12 cellular contexts compared by ENCODE assay signal in genomic region chr6:13613029-13613594, GRCh38. TPM values are rescaled to one million over a fixed set of nuclear protein-coding genes. Genes with fewer than 3 reads are reported as not detected.
DNase-seq lines count a peak whose midpoint lies in the region; ATAC-seq, FAIRE-seq and TF ChIP-seq lines count a peak whose summit lies in the region.
"Had no signal": no experiment of that assay in that cellular context is flagged by ENCODE, and none has a peak within 500 bp of the region (broad histone marks: within the 10 kb centered on the region; RNA-seq: fewer than 3 reads in every experiment).

No MANE protein-coding gene starts in this region.

- H3K9me3 ChIP-seq in BLaER1, result no peaks in the 10 kb centered on the region
- no peaks in the 10 kb centered on the region for H3K9me3 ChIP-seq in Caco-2
- no peaks in the 10 kb centered on the region for H3K9me3 ChIP-seq in PC-9 (ENCODE audit: insufficient read depth, low read depth)
- H3K9me3 ChIP-seq in H1 (ENCODE audit: insufficient read depth in 2 of 2, low read depth in 1 of 2, low read length in 1 of 2), result no peaks in the 10 kb centered on the region
- H3K9me3 ChIP-seq: SJSA1 had no signal

- peak overlapping the region; percentile 100 for H3K4me3 Mint-ChIP-seq in Caco-2 (ENCODE audit: unreplicated experiment)

- POLR2A ChIA-PET in Caco-2 (lab: Charles Lee), result no interaction called here
- POLR2A ChIA-PET in PC-9 (lab: Charles Lee; ENCODE audit: unreplicated experiment), result no interaction called here
- POLR2A ChIA-PET in H1 (lab: Charles Lee; ENCODE audit: partially characterized antibody), result interaction anchor here (0.6 to 3.9 kb wide), 6 partner anchors 12 to 285 kb away, joined by 3 to 23 read pairs (median 8); partner anchors contain the start of genes GFOD1 and TBC1D7

- no peak overlapping the region for H3K27ac Mint-ChIP-seq in Caco-2 (ENCODE audit: unreplicated experiment)

- no peak overlapping the region for H2AK5ac ChIP-seq in H1 (ENCODE audit: low read depth, low read length)

- H2AFZ ChIP-seq in PC-9 (no peak overlapping the region), H1 (ENCODE audit: low read length) (no peak overlapping the region)

- intact Hi-C loops in Caco-2 (cut with micrococcal nuclease; ENCODE audit: unreplicated experiment), result no loop called here
- intact Hi-C loops in PC-9 (cut with micrococcal nuclease; ENCODE audit: unreplicated experiment), result no loop called here

- H3K14ac ChIP-seq in H1 (ENCODE audit: insufficient read length), result no peak overlapping the region

- TF ChIP-seq EP300 in H1 (IDR thresholded peaks at IDR 0.05; ENCODE audit: borderline replicate concordance in 1 of 2, low read depth in 2 of 2, low read length in 2 of 2), result no peak

- no peak overlapping the region for H3K23ac ChIP-seq in H1 (ENCODE audit: insufficient read length)

- H3K9me3 Mint-ChIP-seq in Caco-2 (ENCODE audit: unreplicated experiment), result no peaks in the 10 kb centered on the region

- H2BK15ac ChIP-seq in H1 (ENCODE audit: low read length), result no peak overlapping the region

- H3K36me3 ChIP-seq in BLaER1, result peaks cover 15% of the 10 kb centered on the region
- H3K36me3 ChIP-seq in Caco-2 (ENCODE audit: control insufficient read depth, insufficient read depth, low read length), result no peaks in the 10 kb centered on the region
- H3K36me3 ChIP-seq in PC-9 (ENCODE audit: low read depth), result peaks cover 16% of the 10 kb centered on the region
- H3K36me3 ChIP-seq in H1 (ENCODE audit: control insufficient read depth in 2 of 4, insufficient read depth in 4 of 4, low read length in 3 of 4), result peaks cover 0 to 14% (median 6%) of the 10 kb centered on the region in 4 experiments; a peak in 4 of 8 replicates

- 83% methylated on average over 3 of the region's 3 CpGs; no CpG with 5 or more reads in 1 of the 2 experiments for WGBS in H1 (ENCODE audit: extremely low coverage in 1 of 2, insufficient coverage in 1 of 2, insufficient read length in 1 of 2, insufficient replicate concordance in 2 of 2, low coverage in 1 of 2, low lambda C conversion rate in 2 of 2, missing lambda C conversion rate in 1 of 2), 2 experiments

- H3F3A ChIP-seq in PC-9 (ENCODE audit: insufficient read depth, low read depth), result peaks cover 24% of the 10 kb centered on the region; the same call in 1 of the 2 replicates

- peaks cover 5% of the 10 kb centered on the region; the same call in 1 of the 2 replicates for H3K23me2 ChIP-seq in H1 (ENCODE audit: low read depth, low read length)

- no peak for FAIRE-seq in H1 (lab: Jason Lieb, UNC)
- FAIRE-seq: G401.6 had no signal

- CTCF ChIA-PET in Caco-2 (lab: Charles Lee), result interaction anchor here (1.2 kb wide), 1 partner anchor 12 kb away, joined by 3 read pairs; no protein-coding TSS in a partner anchor
- CTCF ChIA-PET in PC-9 (lab: Charles Lee), result no interaction called here
- CTCF ChIA-PET in H1 (lab: Charles Lee; ENCODE audit: partially characterized antibody), result interaction anchor here (0.9 to 1.3 kb wide), 5 partner anchors 18 to 291 kb away, joined by 3 to 4 read pairs (median 3); no protein-coding TSS in a partner anchor

- H2BK5ac ChIP-seq in H1 (ENCODE audit: low read depth, low read length), result no peak overlapping the region

- H3K4ac ChIP-seq in H1 (replicated peaks; ENCODE audit: insufficient read length, low read depth, low read length), result no peak overlapping the region

- BruUV-seq in Caco-2 (replicated peaks; lab: Mats Ljungman, UMichigan) (no TSS peak), PC-9 (replicated peaks; lab: Mats Ljungman, UMichigan) (no TSS peak)

- no peak for DNase-seq in Caco-2
- no peak for DNase-seq in PC-9
- no peak for DNase-seq in H1 (ENCODE audit: low read depth in 1 of 2, low spot score in 2 of 2)
- no peak for DNase-seq in stimulated activated CD4-positive, alpha-beta T cell treated with anti-CD3 and anti-CD28 coated beads, Interleukin-12 subunit alpha, Interleukin-12 subunit beta, amount 100 ng/mL, for 4 hours
- DNase-seq in kidney tubule cell (ENCODE audit: low spot score), result no peak
- DNase-seq: NCI-H2081 treated with DMSO at 0.1 percent for 48 hours; stimulated activated CD4-positive, alpha-beta T cell treated with anti-CD3 and anti-CD28 coated beads, Interleukin-2, amount 100 ng/mL, for 24 hours; stimulated activated CD8-positive, alpha-beta memory T cell treated with anti-CD3 and anti-CD28 coated beads, Interleukin-4, amount 100 ng/mL, for 48 hours had no signal

- no peak for ATAC-seq in GM19397 (IDR thresholded peaks at IDR 0.05; ENCODE audit: unreplicated experiment)

- peaks cover 47% of the 10 kb centered on the region for H3K4me1 ChIP-seq in BLaER1
- H3K4me1 ChIP-seq in Caco-2, result no peaks in the 10 kb centered on the region; the same call in 1 of the 2 replicates
- peaks cover 23% of the 10 kb centered on the region for H3K4me1 ChIP-seq in PC-9 (replicated peaks; ENCODE audit: insufficient read depth)
- H3K4me1 ChIP-seq in H1 (replicated peaks in 1 of 4; ENCODE audit: control insufficient read depth in 3 of 4, insufficient read depth in 4 of 4, low read length in 3 of 4), result peaks cover 0 to 2% (median under 1%) of the 10 kb centered on the region in 4 experiments; a peak in 3 of 7 replicates

- H3K27me3 Mint-ChIP-seq in Caco-2 (ENCODE audit: insufficient read depth, unreplicated experiment), result no peaks in the 10 kb centered on the region

- TF ChIP-seq RAD21 in H1 (IDR thresholded peaks at IDR 0.05 in 1 of 2, conservative IDR thresholded peaks at IDR 0.05 in 1 of 2; ENCODE audit: low read depth in 2 of 2, low read length in 2 of 2), result no peak

- H3K27me3 ChIP-seq in BLaER1 (no peaks in the 10 kb centered on the region), Caco-2 (replicated peaks; ENCODE audit: control insufficient read depth, insufficient read depth, low read length) (no peaks in the 10 kb centered on the region), PC-9 (ENCODE audit: insufficient read depth, low read depth) (no peaks in the 10 kb centered on the region), H1 (replicated peaks in 1 of 4; ENCODE audit: control insufficient read depth in 3 of 4, extremely low read depth in 1 of 4, insufficient read depth in 3 of 4, low read length in 3 of 4) (no peaks in the 10 kb centered on the region)
- H3K27me3 ChIP-seq: SJSA1 had no signal

- H2BK12ac ChIP-seq in H1 (ENCODE audit: low read depth, low read length), result no peak overlapping the region

- H3K36me3 Mint-ChIP-seq in Caco-2 (ENCODE audit: insufficient read depth, unreplicated experiment), result peaks cover 38% of the 10 kb centered on the region

- H3K18ac ChIP-seq in H1 (ENCODE audit: extremely low read depth, low read length), result no peak overlapping the region

- no peak overlapping the region for H2BK120ac ChIP-seq in H1 (replicated peaks; ENCODE audit: low read depth, low read length)

- no peak overlapping the region for H2BK20ac ChIP-seq in H1 (ENCODE audit: low read length)

- no peak overlapping the region for H3K27ac ChIP-seq in BLaER1
- no peak overlapping the region for H3K27ac ChIP-seq in PC-9
- H3K27ac ChIP-seq in H1 (ENCODE audit: low read depth, low read length), result no peak overlapping the region
- H3K27ac ChIP-seq: SJSA1 had no signal

- TF ChIP-seq POLR2A in H1 (IDR thresholded peaks at IDR 0.05; ENCODE audit: control extremely low read depth in 1 of 2, low read depth in 2 of 2, low read length in 2 of 2), result no peak

- no peak overlapping the region for H3K56ac ChIP-seq in H1 (replicated peaks; ENCODE audit: insufficient read length, low read depth, low read length)

- H3K4me3 ChIP-seq in BLaER1 (no peak overlapping the region), Caco-2 (ENCODE audit: low read depth, low read length) (no peak overlapping the region), PC-9 (peak overlapping the region; percentile 98; the same call in 1 of the 2 replicates), H1 (ENCODE audit: extremely low read depth in 1 of 4, insufficient read depth in 2 of 4, low read depth in 3 of 4, low read length in 4 of 4) (no peak overlapping the region)
- H3K4me3 ChIP-seq: SJSA1 had no signal

- no peaks in the 10 kb centered on the region for H3K9me2 ChIP-seq in PC-9 (ENCODE audit: insufficient read depth)

- H3K4me2 ChIP-seq in BLaER1, result peak overlapping the region; percentile 92
- peak overlapping the region; percentile 99; the same call in 1 of the 2 replicates for H3K4me2 ChIP-seq in PC-9
- H3K4me2 ChIP-seq in H1 (ENCODE audit: insufficient read depth in 1 of 2, low read depth in 2 of 2, low read length in 2 of 2), result peak overlapping the region; percentile 7 to 94; a peak in 1 of 4 replicates

- H4K8ac ChIP-seq in H1 (ENCODE audit: extremely low read depth, insufficient read depth, low read length), result no peak overlapping the region

- no peak overlapping the region for H4K91ac ChIP-seq in H1 (replicated peaks; ENCODE audit: insufficient read length, low read length)

- TF ChIP-seq CTCF in Caco-2 (IDR thresholded peaks at IDR 0.05; ENCODE audit: insufficient read depth in 1 of 2, low read depth in 1 of 2, low read length in 1 of 2, severe bottlenecking in 1 of 2, unreplicated experiment in 1 of 2), result no peak
- no peak for TF ChIP-seq CTCF in PC-9 (conservative IDR thresholded peaks at IDR 0.05)
- no peak for TF ChIP-seq CTCF in H1 (IDR thresholded peaks at IDR 0.05; ENCODE audit: control extremely low read depth in 1 of 3, insufficient read depth in 1 of 3, low read depth in 1 of 3, low read length in 3 of 3)

- H4K5ac ChIP-seq in H1 (ENCODE audit: insufficient read length, low read depth, low read length), result no peak overlapping the region

- H3K79me2 ChIP-seq in PC-9 (ENCODE audit: low read depth), result peaks cover 37% of the 10 kb centered on the region
- peaks cover 3 to 20% of the 10 kb centered on the region in 2 experiments; a peak in 3 of 4 replicates for H3K79me2 ChIP-seq in H1 (ENCODE audit: control insufficient read depth in 1 of 2, insufficient read depth in 2 of 2, low read length in 2 of 2)

- peaks cover 7% of the 10 kb centered on the region for H3K4me1 Mint-ChIP-seq in Caco-2 (ENCODE audit: low read depth, unreplicated experiment)

- H4K20me1 ChIP-seq in BLaER1 (peaks cover 27% of the 10 kb centered on the region), PC-9 (ENCODE audit: insufficient read depth) (peaks cover 16% of the 10 kb centered on the region), H1 (replicated peaks in 1 of 2; ENCODE audit: control insufficient read depth in 1 of 2, insufficient read depth in 2 of 2, low read length in 2 of 2) (peaks cover 2 to 8% of the 10 kb centered on the region in 2 experiments)

- H3K9ac ChIP-seq in BLaER1 (no peak overlapping the region), H1 (replicated peaks in 1 of 4; ENCODE audit: extremely low read depth in 1 of 4, low read depth in 3 of 4, low read length in 3 of 4) (no peak overlapping the region)

- no peaks in the 10 kb centered on the region for H3K79me1 ChIP-seq in H1 (ENCODE audit: low read depth, low read length)

RNA-seq across cellular contexts. Expression of gene NOL7, which starts 2.0 kb away (rescaled TPM):
- 85.4 and 92.9 TPM in 2 replicates for total RNA-seq in Caco-2 (2022)
- total RNA-seq in PC-9 (2021), result 75.9 and 78.6 TPM in 2 replicates
- total RNA-seq in H1 (2021; fragmentation: NEBNext Ultra II Directional; extraction: Animal tissue kit (Norgen Biotek cat#: 25700)), result 67.8 and 70.4 TPM in 2 replicates
- polyA plus RNA-seq in H1 (2011; rRNA removed), result 16.4 and 22.8 TPM in 2 replicates
- 47.1 TPM for polyA plus RNA-seq in H1 (2011; cell fraction: cytosol; rRNA removed)
- polyA plus RNA-seq in H1 (2011; cell fraction: nucleus; rRNA removed), result 14.7 TPM
- 44.9 to 67.6 TPM (median 56.7 TPM) in 4 replicates for polyA plus RNA-seq in H1 (2012, experiment 1 of 2)
- polyA plus RNA-seq in H1 (2012, experiment 2 of 2), result 35.2 TPM
- polyA plus RNA-seq in H1 (2013, experiment 1 of 2), result 112 TPM
- 112 TPM for polyA plus RNA-seq in H1 (2013, experiment 2 of 2)
- polyA minus RNA-seq in H1 (2011; rRNA and poly(A)+ RNA removed), result 1.9 and 2.5 TPM in 2 replicates
- 9.1 TPM for polyA minus RNA-seq in H1 (2011; cell fraction: cytosol; rRNA and poly(A)+ RNA removed)
- polyA minus RNA-seq in H1 (2011; cell fraction: nucleus; rRNA and poly(A)+ RNA removed), result 9.7 TPM

RNA-seq across cellular contexts. Expression of gene SIRT5, which starts 38.7 kb away (rescaled TPM):
- 17.9 and 19.0 TPM in 2 replicates for total RNA-seq in Caco-2 (2022)
- total RNA-seq in PC-9 (2021), result 15.9 and 16.2 TPM in 2 replicates
- total RNA-seq in H1 (2021; fragmentation: NEBNext Ultra II Directional; extraction: Animal tissue kit (Norgen Biotek cat#: 25700)), result 13.0 and 14.7 TPM in 2 replicates
- polyA plus RNA-seq in H1 (2011; rRNA removed), result 7.4 and 8.0 TPM in 2 replicates
- polyA plus RNA-seq in H1 (2011; cell fraction: cytosol; rRNA removed), result 11.8 TPM
- 13.3 TPM for polyA plus RNA-seq in H1 (2011; cell fraction: nucleus; rRNA removed)
- polyA plus RNA-seq in H1 (2012, experiment 1 of 2), result 8.4 to 11.7 TPM (median 9.4 TPM) in 4 replicates
- polyA plus RNA-seq in H1 (2012, experiment 2 of 2), result 3.6 TPM
- polyA plus RNA-seq in H1 (2013, experiment 1 of 2), result 11.2 TPM
- polyA plus RNA-seq in H1 (2013, experiment 2 of 2), result 10.3 TPM
- 6.7 and 8.9 TPM in 2 replicates for polyA minus RNA-seq in H1 (2011; rRNA and poly(A)+ RNA removed)
- polyA minus RNA-seq in H1 (2011; cell fraction: cytosol; rRNA and poly(A)+ RNA removed), result 7.4 TPM
- polyA minus RNA-seq in H1 (2011; cell fraction: nucleus; rRNA and poly(A)+ RNA removed), result 9.8 TPM
